ENCODE assay signal across 8 cellular contexts in genomic region chr19:12792048-12792852, GRCh38. TPM values are rescaled to one million over a fixed set of nuclear protein-coding genes. Genes with fewer than 3 reads are reported as not detected.
DNase-seq lines count a peak whose midpoint lies in the region; ATAC-seq, FAIRE-seq and TF ChIP-seq lines count a peak whose summit lies in the region.

No MANE protein-coding gene starts in this region.

- H3K27ac ChIP-seq in KOPT-K1 (ENCODE audit: low read depth, low read length, poor library complexity, severe bottlenecking) (peak overlapping the region; percentile 94), adipose tissue (ENCODE audit: low read depth, low read length) (peak overlapping the region; percentile 100), right cardiac atrium (ENCODE audit: low read length) (peak overlapping the region; percentile 92)

- no peaks in the 10 kb centered on the region for H3K9me3 ChIP-seq in KOPT-K1 (ENCODE audit: insufficient read depth, low read length, poor library complexity, severe bottlenecking)
- H3K9me3 ChIP-seq in right cardiac atrium (ENCODE audit: control insufficient read depth, low read length), result no peaks in the 10 kb centered on the region

- H3K36me3 ChIP-seq in KOPT-K1 (ENCODE audit: insufficient read depth, low read length), result peaks cover 4% of the 10 kb centered on the region; the same call in 1 of the 2 replicates

- no peak for TF ChIP-seq POLR2A in H54 (IDR thresholded peaks at IDR 0.05; ENCODE audit: low read depth, low read length)

- intact Hi-C loops in right cardiac atrium (cut with DNase I), result no loop called here

- DNase-seq in DMS153 (lab: John Stamatoyannopoulos, UW), result peak; percentile 61
- peak; percentile 53 for DNase-seq in SKM-1 treated with dmso at 0.1 percent for 144 hours (lab: John Stamatoyannopoulos, UW; ENCODE audit: unreplicated experiment)
- peak; percentile 75 to 90 (median 89) for DNase-seq in right cardiac atrium
- DNase-seq in retina, result peak; percentile 83
- DNase-seq in H54 (ENCODE audit: insufficient read length, low spot score), result no peak

- 0 to 1% (median 0%) methylated on average over 76 to 84 of the region's 84 CpGs for WGBS in adipose tissue, 3 donors
- under 1% methylated on average over 84 of the region's 84 CpGs for WGBS in right cardiac atrium

- peak overlapping the region; percentile 82 for H3K4me3 ChIP-seq in right cardiac atrium (ENCODE audit: low read length)

- no peaks in the 10 kb centered on the region for H3K27me3 ChIP-seq in right cardiac atrium (ENCODE audit: control insufficient read depth, insufficient read depth)

- H3K4me1 ChIP-seq in right cardiac atrium (ENCODE audit: control insufficient read depth, insufficient read depth, low read length), result peaks cover 3% of the 10 kb centered on the region

- FAIRE-seq in H54 (lab: Jason Lieb, UNC), result no peak

- ATAC-seq in right cardiac atrium (no peak), HG03469 (IDR thresholded peaks at IDR 0.05; ENCODE audit: unreplicated experiment) (no peak)

RNA-seq across cellular contexts. Expression of gene JUNB, which starts 1.0 kb away (rescaled TPM):
- 1,000 to 10,000 TPM in 2 of 3 donors, 100 to 1,000 TPM in 1; 120 to 1,553 (median 1,136) TPM for polyA plus RNA-seq in adipose tissue
- total RNA-seq in right cardiac atrium, result 100 to 1,000 TPM in 1 of 4 donors, 10 to 100 TPM in 3; 29.9 to 209 (median 51.9) TPM
- polyA plus RNA-seq in right cardiac atrium, result 156 TPM

RNA-seq across cellular contexts. Expression of gene PRDX2, which starts 9.3 kb away (rescaled TPM):
- polyA plus RNA-seq in adipose tissue (100 to 1,000 TPM; 159 to 386 (median 207) TPM), right cardiac atrium (834 TPM)
- total RNA-seq in right cardiac atrium, result 100 to 1,000 TPM; 595 to 772 (median 666) TPM

RNA-seq across cellular contexts. Expression of gene THSD8, which starts 9.6 kb away (rescaled TPM):
- 1 to 10 TPM in 1 of 3 donors, under 1 TPM in 2; 0.38 to 1.8 (median 0.52) TPM for polyA plus RNA-seq in adipose tissue
- total RNA-seq in right cardiac atrium, result 1 to 10 TPM; 2.2 to 3.6 (median 3.0) TPM
- 2.5 TPM for polyA plus RNA-seq in right cardiac atrium

RNA-seq across cellular contexts. Expression of gene RNASEH2A, which starts 14.1 kb away (rescaled TPM):
- 1 to 10 TPM; 3.3 to 6.4 (median 5.6) TPM for polyA plus RNA-seq in adipose tissue
- 1 to 10 TPM; 2.6 to 4.6 (median 3.7) TPM for total RNA-seq in right cardiac atrium
- 3.5 TPM for polyA plus RNA-seq in right cardiac atrium

RNA-seq across cellular contexts. Expression of gene HOOK2, which starts 16.9 kb away (rescaled TPM):
- polyA plus RNA-seq in adipose tissue (100 to 1,000 TPM in 1 of 3 donors, 10 to 100 TPM in 2; 41.1 to 210 (median 57.2) TPM), right cardiac atrium (18.0 TPM)
- 10 to 100 TPM in 2 of 4 donors, 1 to 10 TPM in 2; 9.3 to 22.9 (median 13.4) TPM for total RNA-seq in right cardiac atrium
